In the genomic region with DNA sequence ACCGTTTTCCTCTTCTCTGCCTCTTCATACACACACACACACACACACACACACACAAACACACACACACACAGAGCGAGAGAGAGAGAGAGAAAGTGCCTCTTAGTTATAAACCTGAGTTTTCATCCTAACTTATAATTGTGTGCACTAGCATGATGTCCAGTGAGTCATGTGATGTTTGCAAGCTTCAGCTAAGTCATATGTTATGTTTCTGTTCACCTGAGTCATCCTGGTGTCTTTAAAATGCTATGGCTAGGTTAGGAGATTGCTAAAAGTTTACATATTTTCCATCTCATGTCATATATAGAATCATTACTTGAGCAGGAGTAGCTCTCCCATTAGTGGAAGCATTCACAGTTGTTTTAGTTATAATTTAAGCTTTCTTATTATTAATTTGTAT, we compare ENCODE assay signal across 17 cellular contexts.
DNase-seq lines count a peak whose midpoint lies in the region; ATAC-seq and TF ChIP-seq lines count a peak whose summit lies in the region.
"Had no signal": no experiment of that assay in that cellular context is flagged by ENCODE, and none has a peak within 500 bp of the region (broad histone marks: within the 10 kb centered on the region; RNA-seq: fewer than 3 reads in every experiment).

No MANE protein-coding gene starts in this region.

- H3K18ac ChIP-seq in neuronal stem cell (ENCODE audit: low read length) (no peak overlapping the region), H9 (ENCODE audit: insufficient read length, low read depth, low read length) (no peak overlapping the region)

- H3K79me1 ChIP-seq in neuronal stem cell (ENCODE audit: low read depth, low read length) (no peaks in the 10 kb centered on the region), H9 (ENCODE audit: insufficient read depth, low read depth, low read length, poor library complexity, severe bottlenecking) (no peaks in the 10 kb centered on the region)

- H3K4me1 ChIP-seq in GM23338 (ENCODE audit: insufficient read depth) (no peaks in the 10 kb centered on the region), neuronal stem cell (ENCODE audit: control insufficient read depth in 2 of 2, insufficient read depth in 1 of 2, low read depth in 1 of 2, low read length in 2 of 2) (no peaks in the 10 kb centered on the region), H9 (ENCODE audit: insufficient read depth, low read length) (no peaks in the 10 kb centered on the region)

- H4K20me1 ChIP-seq in GM23338 (replicated peaks; ENCODE audit: insufficient read depth) (no peaks in the 10 kb centered on the region), H9 (ENCODE audit: control insufficient read depth, insufficient read depth, insufficient read length) (no peaks in the 10 kb centered on the region)

- H3K9me3 ChIP-seq in neuronal stem cell (replicated peaks in 1 of 2; ENCODE audit: control insufficient read depth in 2 of 2, insufficient read depth in 1 of 2, low read depth in 1 of 2, low read length in 2 of 2) (no peaks in the 10 kb centered on the region), H9 (ENCODE audit: control insufficient read depth, low read depth, low read length) (no peaks in the 10 kb centered on the region)

- H3K23me2 ChIP-seq in H9 (ENCODE audit: insufficient read length, low read depth, low read length, poor library complexity, severe bottlenecking), result no peaks in the 10 kb centered on the region

- H3F3A ChIP-seq in GM23338 (replicated peaks; ENCODE audit: low read depth), result no peaks in the 10 kb centered on the region

- H3T11ph ChIP-seq in H9 (ENCODE audit: low read length), result no peak overlapping the region

- POLR2A ChIA-PET in RWPE1 (lab: Yijun Ruan, JAX; ENCODE audit: low non-redundant PET), result no interaction called here

- H2BK5ac ChIP-seq in neuronal stem cell (ENCODE audit: low read length) (no peak overlapping the region), H9 (ENCODE audit: insufficient read length, low read length) (no peak overlapping the region)

- H3K36me3 Mint-ChIP-seq in GM23338 (ENCODE audit: low read depth), result no peaks in the 10 kb centered on the region
- H3K36me3 Mint-ChIP-seq in H9 (ENCODE audit: insufficient read depth in 1 of 3, low read depth in 3 of 3), result no peaks in the 10 kb centered on the region

- no peak overlapping the region for H2BK20ac ChIP-seq in H9 (ENCODE audit: low read depth, low read length, poor library complexity, severe bottlenecking)

- no peak for ATAC-seq in GM23338
- ATAC-seq: SK-N-SH treated with all-trans-retinoic acid at 6 μM for 48 hours had no signal

- DNase-seq in GM23338 (ENCODE audit: low spot score) (no peak), RWPE1 (ENCODE audit: low spot score) (peak; percentile 36), fibroblast of villous mesenchyme (ENCODE audit: low read depth) (peak; percentile 49), neuronal stem cell (ENCODE audit: low spot score) (no peak), EL (no peak), occipital lobe (lab: John Stamatoyannopoulos, UW) (no peak), NCI-H187 (lab: John Stamatoyannopoulos, UW) (no peak), H9 (no peak)
- DNase-seq: CD4-positive, alpha-beta T cell; Karpas-422; NCI-H1105 treated with DMSO at 0.1 percent for 48 hours; NCI-H1930; NCI-H526 treated with DMSO at 0.1 percent for 48 hours; PC-9; SHP77 had no signal

- no peak overlapping the region for H3K9ac ChIP-seq in neuronal stem cell (ENCODE audit: low read depth, low read length, poor library complexity)
- H3K9ac ChIP-seq in H9 (ENCODE audit: extremely low read depth, insufficient read length, low read length), result no peak overlapping the region

- H3K23ac ChIP-seq in neuronal stem cell (ENCODE audit: low read depth, low read length, poor library complexity), result no peak overlapping the region
- H3K23ac ChIP-seq in H9 (ENCODE audit: insufficient read length, low read depth, low read length), result no peak overlapping the region

- no peak overlapping the region for H2BK15ac ChIP-seq in neuronal stem cell (ENCODE audit: low read length)
- no peak overlapping the region for H2BK15ac ChIP-seq in H9 (ENCODE audit: low read depth, low read length)

- H2BK120ac ChIP-seq in neuronal stem cell (ENCODE audit: low read depth, low read length) (no peak overlapping the region), H9 (ENCODE audit: low read depth, low read length, poor library complexity, severe bottlenecking) (no peak overlapping the region)

- no peak overlapping the region for H4K5ac ChIP-seq in H9 (ENCODE audit: insufficient read length, low read depth, low read length)

- H3K4ac ChIP-seq in neuronal stem cell (ENCODE audit: low read length) (no peak overlapping the region), H9 (ENCODE audit: low read depth, low read length) (no peak overlapping the region)

- H3K4me2 ChIP-seq in GM23338, result no peak overlapping the region
- H3K4me2 ChIP-seq in neuronal stem cell (ENCODE audit: insufficient read depth, low read length, poor library complexity, severe bottlenecking), result no peak overlapping the region
- H3K4me2 ChIP-seq in H9 (ENCODE audit: insufficient read depth, insufficient read length, low read length), result no peak overlapping the region
- H3K4me2 ChIP-seq: PC-9 had no signal

- no peaks in the 10 kb centered on the region for H3K79me2 ChIP-seq in GM23338 (replicated peaks; ENCODE audit: insufficient read depth)
- H3K79me2 ChIP-seq in H9 (ENCODE audit: insufficient read depth, low read length), result no peaks in the 10 kb centered on the region

- H3K9me2 ChIP-seq in GM23338 (ENCODE audit: insufficient read depth), result no peaks in the 10 kb centered on the region

- no peak overlapping the region for H3K14ac ChIP-seq in neuronal stem cell (ENCODE audit: low read length)
- H3K14ac ChIP-seq in H9 (ENCODE audit: insufficient read depth, low read length), result no peak overlapping the region

- H3K56ac ChIP-seq in H9 (ENCODE audit: insufficient read length, low read depth, low read length), result no peak overlapping the region

- H2AFZ ChIP-seq in GM23338 (no peak overlapping the region), neuronal stem cell (ENCODE audit: low read length) (peak overlapping the region; percentile 38), H9 (ENCODE audit: low read length) (no peak overlapping the region)
- H2AFZ ChIP-seq: PC-9 had no signal

- H3K9me3 Mint-ChIP-seq in GM23338 (no peaks in the 10 kb centered on the region), H9 (no peaks in the 10 kb centered on the region)
- H3K9me3 Mint-ChIP-seq: CD4-positive, alpha-beta T cell had no signal

- H4K91ac ChIP-seq in neuronal stem cell (ENCODE audit: low read depth, low read length, poor library complexity) (no peak overlapping the region), H9 (ENCODE audit: insufficient read length, low read depth, low read length) (no peak overlapping the region)

- peak overlapping the region; percentile 7; the same call in 1 of the 2 replicates for H3K27ac Mint-ChIP-seq in GM23338
- H3K27ac Mint-ChIP-seq in H9, result no peak overlapping the region
- H3K27ac Mint-ChIP-seq: B cell; CD4-positive, alpha-beta T cell had no signal

- H3K27me3 ChIP-seq in GM23338 (ENCODE audit: insufficient read depth) (no peaks in the 10 kb centered on the region), neuronal stem cell (ENCODE audit: control insufficient read depth in 3 of 3, insufficient read depth in 3 of 3, low read depth in 1 of 3, low read length in 3 of 3) (no peaks in the 10 kb centered on the region), H9 (ENCODE audit: insufficient read depth, low read length) (no peaks in the 10 kb centered on the region)

- no peaks in the 10 kb centered on the region for H3K36me3 ChIP-seq in GM23338 (ENCODE audit: insufficient read depth)
- no peaks in the 10 kb centered on the region for H3K36me3 ChIP-seq in neuronal stem cell (replicated peaks in 1 of 2; ENCODE audit: control insufficient read depth in 2 of 2, insufficient read depth in 2 of 2, low read length in 2 of 2)

- H3K4me1 Mint-ChIP-seq in GM23338, result no peaks in the 10 kb centered on the region; the same call in 2 of the 3 replicates
- peaks cover 0 to 3% of the 10 kb centered on the region in 2 experiments; a peak in 1 of 4 replicates for H3K4me1 Mint-ChIP-seq in H9
- H3K4me1 Mint-ChIP-seq: B cell had no signal

- no peak overlapping the region for H2BK12ac ChIP-seq in neuronal stem cell (ENCODE audit: low read length)
- H2BK12ac ChIP-seq in H9 (ENCODE audit: insufficient read length, low read depth, low read length), result no peak overlapping the region

- no peak for TF ChIP-seq CTCF in GM23338 (conservative IDR thresholded peaks at IDR 0.05; ENCODE audit: low read depth in 2 of 2)
- no peak for TF ChIP-seq CTCF in RWPE1 (conservative IDR thresholded peaks at IDR 0.05; ENCODE audit: low read depth)
- TF ChIP-seq CTCF in fibroblast of villous mesenchyme (IDR thresholded peaks at IDR 0.05; ENCODE audit: insufficient read depth, low read depth, low read length), result no peak
- no peak for TF ChIP-seq CTCF in H9 (conservative IDR thresholded peaks at IDR 0.05)

- no peak overlapping the region for H4K8ac ChIP-seq in neuronal stem cell (ENCODE audit: low read depth, low read length)
- H4K8ac ChIP-seq in H9 (replicated peaks; ENCODE audit: insufficient read length, low read depth, low read length), result no peak overlapping the region

- WGBS in neuronal stem cell (ENCODE audit: extremely low coverage in 2 of 2, insufficient read length in 2 of 2, insufficient replicate concordance in 1 of 2), 2 donors, result no CpG with 5 or more reads among the region's 2 CpGs
- WGBS in H9 (ENCODE audit: extremely low coverage, insufficient read length, low lambda C conversion rate), result no CpG with 5 or more reads among the region's 2 CpGs

- H3K4me3 ChIP-seq in GM23338 (no peak overlapping the region), fibroblast of villous mesenchyme (ENCODE audit: low read depth, low read length) (no peak overlapping the region), neuronal stem cell (ENCODE audit: low read length in 2 of 2) (no peak overlapping the region)
- H3K4me3 ChIP-seq: PC-9 had no signal

- H3K27ac ChIP-seq in GM23338 (ENCODE audit: low read depth) (no peak overlapping the region), RWPE1 (no peak overlapping the region), neuronal stem cell (replicated peaks; ENCODE audit: low read length) (no peak overlapping the region), H9 (ENCODE audit: insufficient read length, low read depth, low read length) (no peak overlapping the region)
- H3K27ac ChIP-seq: PC-9 had no signal

- H3K4me3 Mint-ChIP-seq in GM23338 (no peak overlapping the region), H9 (no peak overlapping the region)
- H3K4me3 Mint-ChIP-seq: B cell; CD4-positive, alpha-beta T cell had no signal

- CTCF ChIA-PET in RWPE1 (lab: Yijun Ruan, JAX), result no interaction called here

- H3K27me3 Mint-ChIP-seq in GM23338 (ENCODE audit: insufficient read depth, low read depth, poor library complexity), result no peaks in the 10 kb centered on the region
- H3K27me3 Mint-ChIP-seq in H9 (ENCODE audit: low read depth), result no peaks in the 10 kb centered on the region
- H3K27me3 Mint-ChIP-seq: B cell; CD4-positive, alpha-beta T cell had no signal

- H2AK5ac ChIP-seq in neuronal stem cell (ENCODE audit: low read depth, low read length) (no peak overlapping the region), H9 (ENCODE audit: insufficient read length, low read length) (no peak overlapping the region)

TF ChIP-seq in GM23338, 12 proteins besides CTCF, POLR2A, EP300 and RAD21 (continues in another document):
- no peak for TF ChIP-seq EZH2phosphoT487 (IDR thresholded peaks at IDR 0.05; ENCODE audit: unreplicated experiment)

Comparison
In these comparisons a context has a peak if more than half of its experiments do, and no peak if none do; other contexts are left out.
1. DNase-seq: peak in RWPE1 (single experiment) and fibroblast of villous mesenchyme (single experiment); none in GM23338 (single experiment), neuronal stem cell (single experiment), EL (single experiment), occipital lobe (single experiment), NCI-H187 (0 of 2) and H9 (single experiment).